Comparison of ENCODE assay signal across 25 cellular contexts in the genomic region with DNA sequence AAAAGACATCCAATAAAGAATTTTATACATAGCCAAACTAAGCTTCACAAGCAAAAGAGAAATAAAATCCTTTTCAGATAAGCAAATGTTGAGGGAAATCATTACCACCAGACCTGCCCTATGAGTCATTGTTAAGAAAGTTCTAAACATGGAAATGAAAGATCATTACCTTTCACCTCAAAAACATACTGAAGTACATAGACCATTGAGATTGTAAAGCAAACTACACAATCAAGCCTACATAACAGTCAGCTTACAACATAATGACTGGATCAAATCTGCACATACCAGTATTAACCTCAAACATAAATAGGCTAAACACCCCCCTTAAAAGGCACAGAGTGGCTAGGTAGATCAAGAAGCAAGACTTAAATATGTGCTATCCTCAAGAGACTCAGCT.
DNase-seq lines count a peak whose midpoint lies in the region; ATAC-seq and TF ChIP-seq lines count a peak whose summit lies in the region.
"Had no signal": no experiment of that assay in that cellular context is flagged by ENCODE, and none has a peak within 500 bp of the region (broad histone marks: within the 10 kb centered on the region; RNA-seq: fewer than 3 reads in every experiment).

No MANE protein-coding gene starts in this region.

- ATAC-seq in HG03432 (IDR thresholded peaks at IDR 0.05; ENCODE audit: unreplicated experiment), result no peak
- ATAC-seq: activated T-helper 17 cell treated with anti-CD3 and anti-CD28 coated beads, Interleukin-2, amount 50 U/mL, for 72 hours; body of pancreas had no signal

- H3K4me3 ChIP-seq in fibroblast of pulmonary artery (replicated peaks; ENCODE audit: low read depth, low read length) (no peak overlapping the region), transverse colon (no peak overlapping the region)
- H3K4me3 ChIP-seq: body of pancreas, left ventricle myocardium inferior, MG63, uterus had no signal

- TF ChIP-seq POLR2A in transverse colon (IDR thresholded peaks at IDR 0.05), result no peak

- TF ChIP-seq CTCF in HFFc6 (IDR thresholded peaks at IDR 0.05) (no peak), fibroblast of pulmonary artery (IDR thresholded peaks at IDR 0.05; ENCODE audit: low read length, missing control alignments) (no peak), transverse colon (IDR thresholded peaks at IDR 0.05) (no peak)

- no peaks in the 10 kb centered on the region for H3K36me3 ChIP-seq in transverse colon
- H3K36me3 ChIP-seq: left ventricle myocardium inferior, MG63, uterus, WERI-Rb-1 had no signal

- peaks cover 0 to 13% (median 6%) of the 10 kb centered on the region in 4 donors for H3K4me1 ChIP-seq in transverse colon
- H3K4me1 ChIP-seq: body of pancreas, left ventricle myocardium inferior, uterus had no signal

- H3K9me3 ChIP-seq in transverse colon, result peaks cover 0 to 5% of the 10 kb centered on the region in 2 donors
- H3K9me3 ChIP-seq: body of pancreas, uterus had no signal

- peaks cover 28% of the 10 kb centered on the region for H3K9me3 Mint-ChIP-seq in HFFc6
- peaks cover 50% of the 10 kb centered on the region for H3K9me3 Mint-ChIP-seq in T-helper 2 cell treated with Interferon-gamma antibody and Interleukin-4, amounts not matched to agents 5 μg/mL and 100 μg/mL, for 36 hours

- H3K27ac Mint-ChIP-seq in HFFc6, result peak overlapping the region; percentile 6
- H3K27ac Mint-ChIP-seq in T-helper 2 cell treated with Interferon-gamma antibody and Interleukin-4, amounts not matched to agents 5 μg/mL and 100 μg/mL, for 36 hours, result no peak overlapping the region
- H3K27ac Mint-ChIP-seq: activated CD4-positive, alpha-beta T cell treated with anti-CD3 and anti-CD28 coated beads, Interleukin-2, amount 10 ng/mL, durations not matched to agents 7 days and 5 days; activated naive CD8-positive, alpha-beta T cell; activated T-helper 17 cell treated with anti-CD3 and anti-CD28 coated beads, Interleukin-2, amount 50 U/mL, for 72 hours; CD8-positive, alpha-beta memory T cell; immature natural killer cell had no signal

- H3K4me1 Mint-ChIP-seq in HFFc6 (ENCODE audit: low read depth), result peaks cover 43% of the 10 kb centered on the region
- H3K4me1 Mint-ChIP-seq in T-helper 2 cell treated with Interferon-gamma antibody and Interleukin-4, amounts not matched to agents 5 μg/mL and 100 μg/mL, for 36 hours (ENCODE audit: low read depth), result no peaks in the 10 kb centered on the region
- H3K4me1 Mint-ChIP-seq: activated CD4-positive, alpha-beta T cell treated with anti-CD3 and anti-CD28 coated beads, Interleukin-2, amount 10 ng/mL, durations not matched to agents 7 days and 5 days; activated T-helper 17 cell treated with anti-CD3 and anti-CD28 coated beads, Interleukin-2, amount 50 U/mL, for 72 hours; CD8-positive, alpha-beta memory T cell had no signal

- no peak for TF ChIP-seq EP300 in transverse colon (IDR thresholded peaks at IDR 0.05; ENCODE audit: low read depth)

- no peaks in the 10 kb centered on the region for H3K27me3 ChIP-seq in transverse colon
- H3K27me3 ChIP-seq: body of pancreas, MG63, uterus had no signal

- H3K36me3 Mint-ChIP-seq in HFFc6 (ENCODE audit: low read depth), result peaks cover 25% of the 10 kb centered on the region
- H3K36me3 Mint-ChIP-seq in T-helper 2 cell treated with Interferon-gamma antibody and Interleukin-4, amounts not matched to agents 5 μg/mL and 100 μg/mL, for 36 hours (ENCODE audit: low read depth), result no peaks in the 10 kb centered on the region
- H3K36me3 Mint-ChIP-seq: activated naive CD8-positive, alpha-beta T cell had no signal

- no peak for DNase-seq in HFFc6
- peak; percentile 54 for DNase-seq in amniotic epithelial cell (ENCODE audit: low read depth)
- peak; percentile 23 for DNase-seq in fibroblast of pulmonary artery (ENCODE audit: low read depth)
- DNase-seq in transverse colon, result no peak
- no peak for DNase-seq in T-helper 2 cell treated with Interferon-gamma antibody and Interleukin-4, amounts not matched to agents 5 μg/mL and 100 μg/mL, for 36 hours (ENCODE audit: low spot score)
- no peak for DNase-seq in activated CD8-positive, alpha-beta memory T cell treated with anti-CD3 and anti-CD28 coated beads, Interleukin-2, amount 50 U/mL, for 48 hours
- DNase-seq: activated CD4-positive, alpha-beta T cell treated with anti-CD3 and anti-CD28 coated beads, Interleukin-2, amount 10 ng/mL, durations not matched to agents 7 days and 5 days; body of pancreas; CD8-positive, alpha-beta memory T cell; DND-41; immature natural killer cell; left ventricle myocardium inferior; MG63; NCI-H1417; NCI-H2107; NCI-H510A; posterior cingulate gyrus; substantia nigra; T-helper 2 cell; uterus; WERI-Rb-1 had no signal

- H3K4me3 Mint-ChIP-seq in HFFc6, result no peak overlapping the region
- no peak overlapping the region for H3K4me3 Mint-ChIP-seq in T-helper 2 cell treated with Interferon-gamma antibody and Interleukin-4, amounts not matched to agents 5 μg/mL and 100 μg/mL, for 36 hours
- H3K4me3 Mint-ChIP-seq: activated CD4-positive, alpha-beta T cell treated with anti-CD3 and anti-CD28 coated beads, Interleukin-2, amount 10 ng/mL, durations not matched to agents 7 days and 5 days; activated naive CD8-positive, alpha-beta T cell; activated T-helper 17 cell treated with anti-CD3 and anti-CD28 coated beads, Interleukin-2, amount 50 U/mL, for 72 hours; CD8-positive, alpha-beta memory T cell; immature natural killer cell had no signal

- in situ Hi-C loops in transverse colon (cut with MboI; ENCODE audit: low pct_ligation_motif_present in 1 of 4, low pct_unique_long_range_greater_than_20kb in 1 of 4, low sequenced_read_pairs in 3 of 4), result no loop called here

- intact Hi-C loops in transverse colon (cut with DNase I; ENCODE audit: low total_unique reads), result no loop called here

- no peaks in the 10 kb centered on the region for H3K27me3 Mint-ChIP-seq in HFFc6 (ENCODE audit: insufficient read depth)
- H3K27me3 Mint-ChIP-seq in T-helper 2 cell treated with Interferon-gamma antibody and Interleukin-4, amounts not matched to agents 5 μg/mL and 100 μg/mL, for 36 hours (ENCODE audit: low read depth), result no peaks in the 10 kb centered on the region
- H3K27me3 Mint-ChIP-seq: activated CD4-positive, alpha-beta T cell treated with anti-CD3 and anti-CD28 coated beads, Interleukin-2, amount 10 ng/mL, durations not matched to agents 7 days and 5 days; activated naive CD8-positive, alpha-beta T cell; activated T-helper 17 cell treated with anti-CD3 and anti-CD28 coated beads, Interleukin-2, amount 50 U/mL, for 72 hours; CD8-positive, alpha-beta memory T cell had no signal

- peak overlapping the region in 3 of 4 donors; percentile 53 to 59 (median 57) for H3K27ac ChIP-seq in transverse colon
- H3K27ac ChIP-seq: body of pancreas, HL-60, left ventricle myocardium inferior, uterus, WERI-Rb-1 had no signal

Comparison
In these comparisons a context has a peak if more than half of its experiments do, and no peak if none do; other contexts are left out.
1. DNase-seq: peak in amniotic epithelial cell (single experiment) and fibroblast of pulmonary artery (single experiment); none in HFFc6 (single experiment), transverse colon (single experiment), T-helper 2 cell treated with Interferon-gamma antibody and Interleukin-4, amounts not matched to agents 5 μg/mL and 100 μg/mL, for 36 hours (single experiment) and activated CD8-positive, alpha-beta memory T cell treated with anti-CD3 and anti-CD28 coated beads, Interleukin-2, amount 50 U/mL, for 48 hours (single experiment).